In genomic region chr22:24555160-24555495, GRCh38 we compare ENCODE assay signal across 8 cellular contexts. TPM values are rescaled to one million over a fixed set of nuclear protein-coding genes. Genes with fewer than 3 reads are reported as not detected.
A peak's percentile ranks its signal among the peaks of the same experiment; 100 is the strongest.
DNase-seq lines count a peak whose midpoint lies in the region; ATAC-seq and TF ChIP-seq lines count a peak whose summit lies in the region.

No MANE protein-coding gene starts in this region.

- intact Hi-C loops in PC-3 (cut with micrococcal nuclease), result no loop called here

- peak overlapping the region; percentile 98 for H3K4me2 ChIP-seq in PC-3 (ENCODE audit: low read length)

- CTCF ChIA-PET in PC-3 (lab: Charles Lee), result no interaction called here

- H3K27ac ChIP-seq in PC-3 (ENCODE audit: low read length) (peak overlapping the region; percentile 85), muscle layer of colon (ENCODE audit: low read depth, low read length) (peak overlapping the region; percentile 97)

- H4K20me1 ChIP-seq in PC-3 (ENCODE audit: low read length), result peaks cover 11% of the 10 kb centered on the region; the same call in 1 of the 2 replicates

- no TSS peak for BruUV-seq in PC-3 (replicated peaks; lab: Mats Ljungman, UMichigan)

- H3K36me3 ChIP-seq in PC-3 (ENCODE audit: low read depth, low read length) (peaks cover 25% of the 10 kb centered on the region), muscle layer of colon (ENCODE audit: insufficient read depth, low read length) (peaks cover 28% of the 10 kb centered on the region)

- no peaks in the 10 kb centered on the region for H3K9me2 ChIP-seq in PC-3 (replicated peaks; ENCODE audit: low read length)

- ATAC-seq in GM21619 (IDR thresholded peaks at IDR 0.05; ENCODE audit: unreplicated experiment), result peak; percentile 68
- ATAC-seq in PC-3, result peak; percentile 83
- peak; percentile 95 for ATAC-seq in esophagus mucosa

- H3K9me3 ChIP-seq in PC-3 (ENCODE audit: low read length), result no peaks in the 10 kb centered on the region
- no peaks in the 10 kb centered on the region for H3K9me3 ChIP-seq in muscle layer of colon (ENCODE audit: low read length)

- H3F3A ChIP-seq in PC-3 (ENCODE audit: low read length, unreplicated experiment), result no peaks in the 10 kb centered on the region

- peaks cover 17% of the 10 kb centered on the region for H3K4me1 ChIP-seq in PC-3 (ENCODE audit: insufficient read depth, low read length)
- peaks cover 34% of the 10 kb centered on the region for H3K4me1 ChIP-seq in muscle layer of colon (ENCODE audit: insufficient read depth, low read length)

- H3K27me3 ChIP-seq in PC-3 (ENCODE audit: low read length) (no peaks in the 10 kb centered on the region), muscle layer of colon (ENCODE audit: control insufficient read depth in 1 of 2, insufficient read depth in 2 of 2, low read length in 2 of 2) (no peaks in the 10 kb centered on the region)

- H2AFZ ChIP-seq in PC-3 (ENCODE audit: low read length), result peak overlapping the region; percentile 98

- TF ChIP-seq CTCF in PC-3 (conservative IDR thresholded peaks at IDR 0.05; ENCODE audit: low read depth, low read length), result no peak

- DNase-seq in DMS153 (lab: John Stamatoyannopoulos, UW), result peak; percentile 98
- peak; percentile 97 for DNase-seq in Jurkat, Clone E6-1 (ENCODE audit: low read depth, low spot score)
- peak; percentile 96 for DNase-seq in PC-3
- peak; percentile 100 for DNase-seq in activated T-cell treated with anti-CD3 and anti-CD28 coated beads, Interleukin-2, amount 50 U/mL, for 48 hours
- DNase-seq in stimulated activated CD8-positive, alpha-beta memory T cell treated with anti-CD3 and anti-CD28 coated beads, Interleukin-7, amount 100 ng/mL, for 24 hours (ENCODE audit: low read depth), result peak; percentile 100

- POLR2A ChIA-PET in PC-3 (lab: Charles Lee; ENCODE audit: unreplicated experiment), result interaction anchor here (0.6 kb wide), 2 partner anchors 19 to 29 kb away, joined by 3 to 4 read pairs; no protein-coding TSS in a partner anchor

- H3K9ac ChIP-seq in PC-3 (ENCODE audit: low read length) (peak overlapping the region; percentile 99), muscle layer of colon (ENCODE audit: low read length) (peak overlapping the region; percentile 79)

- H3K4me3 ChIP-seq in Jurkat, Clone E6-1 (ENCODE audit: low read length), result peak overlapping the region; percentile 91
- peak overlapping the region; percentile 88 for H3K4me3 ChIP-seq in PC-3 (ENCODE audit: low read length)
- peak overlapping the region; percentile 73 to 99 for H3K4me3 ChIP-seq in muscle layer of colon (ENCODE audit: low read depth in 1 of 2, low read length in 2 of 2)

- H3K79me2 ChIP-seq in PC-3 (ENCODE audit: low read length), result peaks cover 76% of the 10 kb centered on the region

RNA-seq across cellular contexts. Expression of gene GUCD1, which starts 0.2 kb away (rescaled TPM):
- 74.9 TPM for polyA plus RNA-seq in Jurkat, Clone E6-1 (2012; ENCODE audit: insufficient read depth, insufficient read length)
- total RNA-seq in PC-3 (2014; rRNA removed), result 63.5 and 65.8 TPM in 2 replicates
- 50.1 TPM for total RNA-seq in esophagus mucosa

RNA-seq across cellular contexts. Expression of gene SNRPD3, which starts 0.7 kb away (rescaled TPM):
- polyA plus RNA-seq in Jurkat, Clone E6-1 (2012; ENCODE audit: insufficient read depth, insufficient read length), result 480 TPM
- total RNA-seq in PC-3 (2014; rRNA removed), result 175 and 270 TPM in 2 replicates
- total RNA-seq in esophagus mucosa, result 72.7 TPM

RNA-seq across cellular contexts. Expression of gene LRRC75B, which starts 37.7 kb away (rescaled TPM):
- polyA plus RNA-seq in Jurkat, Clone E6-1 (2012; ENCODE audit: insufficient read depth, insufficient read length), result not detected
- total RNA-seq in PC-3 (2014; rRNA removed) (4.5 and 7.7 TPM in 2 replicates), esophagus mucosa (5.0 TPM)

RNA-seq across cellular contexts. Expression of gene GGT1, which starts 47.9 kb away (rescaled TPM):
- 7.3 TPM for polyA plus RNA-seq in Jurkat, Clone E6-1 (2012; ENCODE audit: insufficient read depth, insufficient read length)
- total RNA-seq in PC-3 (2014; rRNA removed), result 2.2 and 3.7 TPM in 2 replicates
- 2.9 TPM for total RNA-seq in esophagus mucosa

RNA-seq across cellular contexts. Expression of gene UPB1, which starts 60.0 kb away (rescaled TPM):
- polyA plus RNA-seq in Jurkat, Clone E6-1 (2012; ENCODE audit: insufficient read depth, insufficient read length), result not detected
- total RNA-seq in PC-3 (2014; rRNA removed) (0.29 TPM in 1 of 2 replicates, not detected in the other), esophagus mucosa (0.12 TPM)

Comparison
In these comparisons a context has a peak if more than half of its experiments do, and no peak if none do; other contexts are left out.
1. Peak in every context shown above with its lines: DNase-seq, ATAC-seq, H3K4me3 ChIP-seq and H3K27ac ChIP-seq.